In genomic region chr12:38384816-38385491, GRCh38 we compare ENCODE assay signal across 11 cellular contexts.
A peak's percentile ranks its signal among the peaks of the same experiment; 100 is the strongest.
DNase-seq lines count a peak whose midpoint lies in the region; ATAC-seq and TF ChIP-seq lines count a peak whose summit lies in the region.
"Had no signal": no experiment of that assay in that cellular context is flagged by ENCODE, and none has a peak within 500 bp of the region (broad histone marks: within the 10 kb centered on the region; RNA-seq: fewer than 3 reads in every experiment).

No MANE protein-coding gene starts in this region.

- H3K27ac ChIP-seq in CD4-positive, alpha-beta T cell (ENCODE audit: low read depth, low read length): no peak overlapping the region

- no peaks in the 10 kb centered on the region for H3K36me3 Mint-ChIP-seq in endothelial cell (ENCODE audit: low read depth, unreplicated experiment)
- H3K36me3 Mint-ChIP-seq in CD4-positive, alpha-beta T cell (ENCODE audit: low read depth): no peaks in the 10 kb centered on the region
- H3K36me3 Mint-ChIP-seq: immature natural killer cell, naive B cell had no signal

- POLR2A ChIA-PET in CD4-positive, alpha-beta T cell (lab: Charles Lee): no interaction called here

- DNase-seq in NCI-H146 (lab: John Stamatoyannopoulos, UW) (peak; percentile 2), NCI-H146 treated with DMSO at 0.1 percent for 48 hours (lab: John Stamatoyannopoulos, UW; ENCODE audit: unreplicated experiment) (no peak), NCI-H460 (ENCODE audit: extremely low read depth, low read depth) (peak; percentile 86), endothelial cell (ENCODE audit: low spot score) (no peak), renal cortical epithelial cell (ENCODE audit: low read depth) (peak; percentile 8), MG63 (no peak)
- DNase-seq in CD4-positive, alpha-beta T cell: no peak
- DNase-seq: immature natural killer cell; naive B cell; NK-92 treated with Interleukin-12 subunit alpha and Interleukin-12 subunit beta, amount 100 ng/mL, for 24 hours had no signal

- CTCF ChIA-PET in CD4-positive, alpha-beta T cell (lab: Charles Lee): interaction anchor here (1.1 kb wide), 1 partner anchor 30 kb away, joined by 3 read pairs; no protein-coding TSS in a partner anchor

- peak; percentile 21 for TF ChIP-seq CTCF in endothelial cell (IDR thresholded peaks at IDR 0.05; ENCODE audit: unreplicated experiment)
- no peak for TF ChIP-seq CTCF in CD4-positive, alpha-beta T cell (IDR thresholded peaks at IDR 0.05)

- ATAC-seq in GM18498 (IDR thresholded peaks at IDR 0.05; ENCODE audit: unreplicated experiment): no peak
- ATAC-seq in CD4-positive, alpha-beta T cell (ENCODE audit: poor library complexity): no peak

- intact Hi-C loops in CD4-positive, alpha-beta T cell (cut with DNase I, micrococcal nuclease): no loop called here

- H3K27ac Mint-ChIP-seq in endothelial cell (ENCODE audit: unreplicated experiment): no peak overlapping the region
- H3K27ac Mint-ChIP-seq in CD4-positive, alpha-beta T cell: no peak overlapping the region
- H3K27ac Mint-ChIP-seq: immature natural killer cell, naive B cell had no signal

- no peak overlapping the region for H3K4me3 Mint-ChIP-seq in endothelial cell (ENCODE audit: unreplicated experiment)
- no peak overlapping the region for H3K4me3 Mint-ChIP-seq in CD4-positive, alpha-beta T cell
- H3K4me3 Mint-ChIP-seq: immature natural killer cell, naive B cell had no signal

- peaks cover 13% of the 10 kb centered on the region for H3K9me3 Mint-ChIP-seq in endothelial cell (ENCODE audit: unreplicated experiment)
- peaks cover 14% of the 10 kb centered on the region for H3K9me3 Mint-ChIP-seq in CD4-positive, alpha-beta T cell

- H3K27me3 Mint-ChIP-seq in endothelial cell (ENCODE audit: unreplicated experiment): peaks cover 1% of the 10 kb centered on the region
- no peaks in the 10 kb centered on the region for H3K27me3 Mint-ChIP-seq in CD4-positive, alpha-beta T cell

- H3K9me3 ChIP-seq in MG63: peaks cover 7% of the 10 kb centered on the region; the same call in 1 of the 2 replicates
- H3K9me3 ChIP-seq in CD4-positive, alpha-beta T cell (ENCODE audit: control insufficient read depth, low read length): no peaks in the 10 kb centered on the region

- H3K4me1 Mint-ChIP-seq in endothelial cell (ENCODE audit: unreplicated experiment): no peaks in the 10 kb centered on the region
- no peaks in the 10 kb centered on the region for H3K4me1 Mint-ChIP-seq in CD4-positive, alpha-beta T cell (ENCODE audit: low read depth)
- H3K4me1 Mint-ChIP-seq: immature natural killer cell had no signal

- H3K4me3 ChIP-seq in MG63: no peak overlapping the region

- H3K27me3 ChIP-seq in MG63: no peaks in the 10 kb centered on the region
- no peaks in the 10 kb centered on the region for H3K27me3 ChIP-seq in CD4-positive, alpha-beta T cell (ENCODE audit: control insufficient read depth, insufficient read depth, low read length)

- H3K36me3 ChIP-seq in MG63: no peaks in the 10 kb centered on the region; the same call in 1 of the 2 replicates

Comparison
In these comparisons a context has a peak if more than half of its experiments do, and no peak if none do; other contexts are left out.
1. DNase-seq: peak in NCI-H146 (single experiment), NCI-H460 (single experiment) and renal cortical epithelial cell (single experiment); none in NCI-H146 treated with DMSO at 0.1 percent for 48 hours (single experiment), endothelial cell (single experiment), MG63 (single experiment) and CD4-positive, alpha-beta T cell (0 of 10).